8 cellular contexts compared by ENCODE assay signal in genomic region chr20:32207626-32208498, GRCh38. TPM values are rescaled to one million over a fixed set of nuclear protein-coding genes. Genes with fewer than 3 reads are reported as not detected.
DNase-seq lines count a peak whose midpoint lies in the region; TF ChIP-seq lines count a peak whose summit lies in the region.

PLAGL2 (minus strand) TSS chr20:32207743; CDS start chr20:32202178, 5,565 bp downstream.
POFUT1 (plus strand) TSS chr20:32207880; CDS start chr20:32207942, 62 bp downstream.

- peaks cover 46% of the 10 kb centered on the region for H3K36me3 ChIP-seq in neuron (ENCODE audit: insufficient read depth, low read length)

- H3K27me3 ChIP-seq in neuron (ENCODE audit: insufficient read depth, low read length): no peaks in the 10 kb centered on the region

- no peaks in the 10 kb centered on the region for H3K9me3 ChIP-seq in neuron (ENCODE audit: low read length)

- DNase-seq in GDM1 (lab: John Stamatoyannopoulos, UW) (peak; percentile 81), H4 (ENCODE audit: low spot score) (peak; percentile 61), SHP77 (lab: John Stamatoyannopoulos, UW) (peak; percentile 75 to 76), foreskin fibroblast (peak; percentile 88 to 96), stromal cell of bone marrow (ENCODE audit: low read depth) (peak; percentile 75)
- DNase-seq in activated effector memory CD4-positive, alpha-beta T cell treated with anti-CD3 and anti-CD28 coated beads, Interleukin-2, amount 50 U/mL, for 16 hours: peak; percentile 97

- TF ChIP-seq CTCF in LNCAP (IDR thresholded peaks at IDR 0.05) (peak; percentile 40; the same call in 1 of the 2 replicates), foreskin fibroblast (IDR thresholded peaks at IDR 0.05; ENCODE audit: low read depth, low read length) (peak; percentile 3)

- peak within 1 kb of the TSS; percentile 97 for H2AFZ ChIP-seq in neuron (ENCODE audit: low read depth, low read length)

- H3K4me3 ChIP-seq in foreskin fibroblast (ENCODE audit: low read depth in 1 of 2, low read length in 2 of 2) (peak within 1 kb of the TSS; percentile 83 to 100), neuron (ENCODE audit: low read length) (peak within 1 kb of the TSS; percentile 100)

- peaks cover 30% of the 10 kb centered on the region for H3K4me1 ChIP-seq in neuron (ENCODE audit: insufficient read depth, low read length)

RNA-seq across cellular contexts. Expression of gene PLAGL2, which starts in this region (rescaled TPM):
- 2.9 and 3.7 TPM in 2 replicates for total RNA-seq in H4 (2014; rRNA removed; shearing (Covaris generic))

RNA-seq across cellular contexts. Expression of gene POFUT1, which starts in this region (rescaled TPM):
- total RNA-seq in H4 (2014; rRNA removed; shearing (Covaris generic)): 51.5 and 51.6 TPM in 2 replicates

Comparison
In these comparisons a context has a peak if more than half of its experiments do, and no peak if none do; other contexts are left out.
1. Peak in every context shown above with its lines: DNase-seq and H3K4me3 ChIP-seq.